In genomic region chr11:71240865-71241691, GRCh38 we compare ENCODE assay signal across 9 cellular contexts. TPM values are rescaled to one million over a fixed set of nuclear protein-coding genes. Genes with fewer than 3 reads are reported as not detected.
A peak's percentile ranks its signal among the peaks of the same experiment; 100 is the strongest.
DNase-seq lines count a peak whose midpoint lies in the region; ATAC-seq and TF ChIP-seq lines count a peak whose summit lies in the region.
"Had no signal": no experiment of that assay in that cellular context is flagged by ENCODE, and none has a peak within 500 bp of the region (broad histone marks: within the 10 kb centered on the region; RNA-seq: fewer than 3 reads in every experiment).

No MANE protein-coding gene starts in this region.

- H3K27ac Mint-ChIP-seq in chondrocyte (ENCODE audit: unreplicated experiment): peak overlapping the region; percentile 81

- H3K4me1 ChIP-seq in BLaER1 treated with 17β-estradiol and CSF1 and Interleukin-3, amounts not matched to agents 10 nM and 100 nM: peaks cover 17 to 38% (median 23%) of the 10 kb centered on the region in 10 experiments
- no peaks in the 10 kb centered on the region for H3K4me1 ChIP-seq in mucosa of descending colon (ENCODE audit: low read depth)

- H3K36me3 Mint-ChIP-seq in chondrocyte (ENCODE audit: low read depth): peaks cover 1% of the 10 kb centered on the region

- in situ Hi-C loops in G401 (cut with HindIII; ENCODE audit: low sequenced_read_pairs): no loop called here

- peaks cover 0 to 9% (median 4%) of the 10 kb centered on the region in 11 experiments; a peak in 8 of 22 replicates for H3K27me3 ChIP-seq in BLaER1 treated with 17β-estradiol and CSF1 and Interleukin-3, amounts not matched to agents 10 nM and 100 nM

- H3K4me1 Mint-ChIP-seq in chondrocyte (ENCODE audit: low read depth): peaks cover 13% of the 10 kb centered on the region

- peaks cover 52% of the 10 kb centered on the region for H3K27me3 Mint-ChIP-seq in chondrocyte (ENCODE audit: low read depth)

- TF ChIP-seq CTCF in chondrocyte (IDR thresholded peaks at IDR 0.05) (no peak), mucosa of descending colon (IDR thresholded peaks at IDR 0.05) (no peak)

- peak; percentile 41 for ATAC-seq in mucosa of descending colon
- no peak for ATAC-seq in HG02938 (IDR thresholded peaks at IDR 0.05; ENCODE audit: unreplicated experiment)
- ATAC-seq in HG02623 (IDR thresholded peaks at IDR 0.05; ENCODE audit: unreplicated experiment): no peak

- H3K4me2 ChIP-seq in BLaER1 treated with 17β-estradiol and CSF1 and Interleukin-3, amounts not matched to agents 10 nM and 100 nM: peak overlapping the region; percentile 69 to 98 (median 89)

- DNase-seq in HuH-7 (ENCODE audit: low spot score): peak; percentile 94
- DNase-seq in chondrocyte (ENCODE audit: low spot score): no peak
- no peak for DNase-seq in mucosa of descending colon
- DNase-seq in OCI-M2 (lab: John Stamatoyannopoulos, UW; ENCODE audit: unreplicated experiment): no peak
- DNase-seq in G401 (ENCODE audit: low spot score): no peak
- DNase-seq: activated CD4-positive, CD25-positive, alpha-beta regulatory T cell treated with anti-CD3 and anti-CD28 coated beads, Interleukin-2, amount 50 U/mL, for 72 hours had no signal

- H3K4me3 ChIP-seq in BLaER1 treated with 17β-estradiol and CSF1 and Interleukin-3, amounts not matched to agents 10 nM and 100 nM: peak overlapping the region in 7 of 10 experiments; percentile 20 to 59 (median 40); a peak in 11 of 20 replicates
- H3K4me3 ChIP-seq in mucosa of descending colon: no peak overlapping the region

- peak overlapping the region in 9 of 11 experiments; percentile 18 to 71 (median 57); a peak in 15 of 22 replicates for H3K27ac ChIP-seq in BLaER1 treated with 17β-estradiol and CSF1 and Interleukin-3, amounts not matched to agents 10 nM and 100 nM

- no peaks in the 10 kb centered on the region for H3K36me3 ChIP-seq in BLaER1 treated with 17β-estradiol and CSF1 and Interleukin-3, amounts not matched to agents 10 nM and 100 nM
- H3K36me3 ChIP-seq in mucosa of descending colon (ENCODE audit: low read depth): no peaks in the 10 kb centered on the region

- H3K9ac ChIP-seq in BLaER1 treated with 17β-estradiol and CSF1 and Interleukin-3, amounts not matched to agents 10 nM and 100 nM: peak overlapping the region in 8 of 11 experiments; percentile 0 to 57 (median 27); a peak in 11 of 22 replicates

- H3K9me3 Mint-ChIP-seq in chondrocyte (ENCODE audit: low read depth): no peaks in the 10 kb centered on the region

- no peaks in the 10 kb centered on the region; a peak in 1 of 22 replicates for H4K20me1 ChIP-seq in BLaER1 treated with 17β-estradiol and CSF1 and Interleukin-3, amounts not matched to agents 10 nM and 100 nM

- no peaks in the 10 kb centered on the region for H3K9me3 ChIP-seq in BLaER1 treated with 17β-estradiol and CSF1 and Interleukin-3, amounts not matched to agents 10 nM and 100 nM (replicated peaks in 1 of 11)
- no peaks in the 10 kb centered on the region for H3K9me3 ChIP-seq in mucosa of descending colon

- intact Hi-C loops in mucosa of descending colon (cut with DNase I, micrococcal nuclease): no loop called here

- peak overlapping the region; percentile 26 for H3K4me3 Mint-ChIP-seq in chondrocyte (ENCODE audit: unreplicated experiment)

RNA-seq across cellular contexts. Expression of gene SHANK2, which starts 11.3 kb away (rescaled TPM):
- total RNA-seq in chondrocyte (0.53 to 1.6 TPM (median 0.97 TPM) in 3 replicates), mucosa of descending colon (10 to 100 TPM; 25.8 to 58.0 (median 38.7) TPM)
- total RNA-seq in G401 (2014; rRNA removed; shearing (Covaris generic)): not detected in 2 replicates

Comparison
In these comparisons a context has a peak if more than half of its experiments do, and no peak if none do; other contexts are left out.
1. RNA of gene SHANK2, which starts 11.3 kb away (total RNA-seq): 25.8 to 58.0 TPM in mucosa of descending colon; 0.53 to 1.6 TPM in chondrocyte and not detected in G401; every median in the first group is over 10 times any median in the second.